8 cellular contexts compared by ENCODE assay signal in genomic region chr1:39103321-39104157, GRCh38.
A peak's percentile ranks its signal among the peaks of the same experiment; 100 is the strongest.
DNase-seq lines count a peak whose midpoint lies in the region; ATAC-seq and TF ChIP-seq lines count a peak whose summit lies in the region.

No MANE protein-coding gene starts in this region.

- peak overlapping the region; percentile 86 for H3K4me3 ChIP-seq in iPS-18a (ENCODE audit: low read length)
- H3K4me3 ChIP-seq in thyroid gland (replicated peaks in 1 of 3), result no peak overlapping the region

- peak overlapping the region; percentile 66 for H3K27ac ChIP-seq in iPS-18a (ENCODE audit: low read length)
- peak overlapping the region; percentile 95 to 98 (median 97) for H3K27ac ChIP-seq in thyroid gland

- peak overlapping the region; percentile 91 for H3K9ac ChIP-seq in iPS-18a (ENCODE audit: low read length)

- H3K4me1 ChIP-seq in iPS-18a (ENCODE audit: control insufficient read depth, low read depth, low read length) (peaks cover 48% of the 10 kb centered on the region), thyroid gland (peaks cover 38 to 39% of the 10 kb centered on the region in 2 donors)

- no peaks in the 10 kb centered on the region for H3K9me3 Mint-ChIP-seq in activated T-cell treated with anti-CD3 and anti-CD28 coated beads, Interleukin-2, amount 50 U/mL, for 72 hours
- no peaks in the 10 kb centered on the region for H3K9me3 Mint-ChIP-seq in activated T-helper 17 cell treated with anti-CD3 and anti-CD28 coated beads, Interleukin-2, amount 50 U/mL, for 72 hours

- no peak for DNase-seq in activated T-cell treated with anti-CD3 and anti-CD28 coated beads, Interleukin-2, amount 50 U/mL, for 72 hours
- DNase-seq in activated T-cell treated with anti-CD3 and anti-CD28 coated beads for 4 hours (no peak), thyroid gland (peak in 1 of 2 donors; percentile 46), NCI-H2081 (lab: John Stamatoyannopoulos, UW) (no peak)

- H3K4me3 Mint-ChIP-seq in activated T-cell treated with anti-CD3 and anti-CD28 coated beads, Interleukin-2, amount 50 U/mL, for 72 hours, result peak overlapping the region; percentile 2 to 17
- peak overlapping the region; percentile 61 for H3K4me3 Mint-ChIP-seq in activated T-helper 17 cell treated with anti-CD3 and anti-CD28 coated beads, Interleukin-2, amount 50 U/mL, for 72 hours

- no peak for ATAC-seq in activated T-cell treated with anti-CD3 and anti-CD28 coated beads, Interleukin-2, amount 50 U/mL, for 72 hours (replicated peaks in 1 of 2)
- ATAC-seq in activated T-helper 17 cell treated with anti-CD3 and anti-CD28 coated beads, Interleukin-2, amount 50 U/mL, for 72 hours (replicated peaks), result peak; percentile 24
- no peak for ATAC-seq in GM21786 (IDR thresholded peaks at IDR 0.05; ENCODE audit: unreplicated experiment)
- no peak for ATAC-seq in GM21381 (IDR thresholded peaks at IDR 0.05; ENCODE audit: unreplicated experiment)

- H3K9me3 ChIP-seq in iPS-18a (ENCODE audit: control insufficient read depth, low read depth, low read length) (no peaks in the 10 kb centered on the region), thyroid gland (no peaks in the 10 kb centered on the region)

- no peak for TF ChIP-seq CTCF in thyroid gland (IDR thresholded peaks at IDR 0.05)

- H3K27ac Mint-ChIP-seq in activated T-cell treated with anti-CD3 and anti-CD28 coated beads, Interleukin-2, amount 50 U/mL, for 72 hours, result no peak overlapping the region
- peak overlapping the region; percentile 21 for H3K27ac Mint-ChIP-seq in activated T-helper 17 cell treated with anti-CD3 and anti-CD28 coated beads, Interleukin-2, amount 50 U/mL, for 72 hours

- intact Hi-C loops in thyroid gland (cut with DNase I), result loop anchor here (5.0 to 10.0 kb wide), 2 partner anchors 94 to 151 kb away; no protein-coding TSS in a partner anchor

- H3K36me3 Mint-ChIP-seq in activated T-cell treated with anti-CD3 and anti-CD28 coated beads, Interleukin-2, amount 50 U/mL, for 72 hours (ENCODE audit: insufficient read depth in 2 of 2), result no peaks in the 10 kb centered on the region
- peaks cover 6% of the 10 kb centered on the region for H3K36me3 Mint-ChIP-seq in activated T-helper 17 cell treated with anti-CD3 and anti-CD28 coated beads, Interleukin-2, amount 50 U/mL, for 72 hours (ENCODE audit: low read depth)

- 54 to 68% methylated on average over 6 of the region's 6 CpGs for WGBS in thyroid gland, 2 donors

- H3K27me3 Mint-ChIP-seq in activated T-cell treated with anti-CD3 and anti-CD28 coated beads, Interleukin-2, amount 50 U/mL, for 72 hours (ENCODE audit: low read depth), result peaks cover 9% of the 10 kb centered on the region
- H3K27me3 Mint-ChIP-seq in activated T-helper 17 cell treated with anti-CD3 and anti-CD28 coated beads, Interleukin-2, amount 50 U/mL, for 72 hours, result no peaks in the 10 kb centered on the region

- TF ChIP-seq POLR2A in thyroid gland (IDR thresholded peaks at IDR 0.05), result peak in 1 of 2 donors; percentile 54

- peaks cover 36% of the 10 kb centered on the region for H3K4me1 Mint-ChIP-seq in activated T-cell treated with anti-CD3 and anti-CD28 coated beads, Interleukin-2, amount 50 U/mL, for 72 hours (ENCODE audit: low read depth)
- peaks cover 29% of the 10 kb centered on the region for H3K4me1 Mint-ChIP-seq in activated T-helper 17 cell treated with anti-CD3 and anti-CD28 coated beads, Interleukin-2, amount 50 U/mL, for 72 hours

- H3K36me3 ChIP-seq in iPS-18a (ENCODE audit: control insufficient read depth, low read depth, low read length) (no peaks in the 10 kb centered on the region), thyroid gland (no peaks in the 10 kb centered on the region)

- H3K27me3 ChIP-seq in iPS-18a (ENCODE audit: control insufficient read depth, insufficient read depth, low read length), result no peaks in the 10 kb centered on the region
- no peaks in the 10 kb centered on the region for H3K27me3 ChIP-seq in thyroid gland
